12 cellular contexts compared by ENCODE assay signal in genomic region chr22:23068832-23069385, GRCh38. TPM values are rescaled to one million over a fixed set of nuclear protein-coding genes. Genes with fewer than 3 reads are reported as not detected.
DNase-seq lines count a peak whose midpoint lies in the region; ATAC-seq and TF ChIP-seq lines count a peak whose summit lies in the region.
"Had no signal": no experiment of that assay in that cellular context is flagged by ENCODE, and none has a peak within 500 bp of the region (broad histone marks: within the 10 kb centered on the region; RNA-seq: fewer than 3 reads in every experiment).

No MANE protein-coding gene starts in this region.

- no peak overlapping the region for H3K4ac ChIP-seq in neuronal stem cell (ENCODE audit: low read length)

- H2BK15ac ChIP-seq in neuronal stem cell (ENCODE audit: low read length): no peak overlapping the region

- POLR2A ChIA-PET in CD8-positive, alpha-beta T cell (lab: Charles Lee): no interaction called here

- no peak overlapping the region for H2BK5ac ChIP-seq in neuronal stem cell (ENCODE audit: low read length)

- intact Hi-C loops in CD8-positive, alpha-beta T cell (cut with DNase I, micrococcal nuclease): no loop called here

- H3K4me2 ChIP-seq in neuronal stem cell (ENCODE audit: insufficient read depth, low read length, poor library complexity, severe bottlenecking): no peak overlapping the region

- H3K23ac ChIP-seq in neuronal stem cell (ENCODE audit: low read depth, low read length, poor library complexity): no peak overlapping the region

- H2AK5ac ChIP-seq in neuronal stem cell (ENCODE audit: low read depth, low read length): no peak overlapping the region

- no peak overlapping the region for H3K18ac ChIP-seq in neuronal stem cell (ENCODE audit: low read length)

- peak overlapping the region; percentile 98 for H2AFZ ChIP-seq in neuronal stem cell (ENCODE audit: low read length)

- WGBS in HUES64: 79% methylated on average over 8 of the region's 8 CpGs
- WGBS in neuronal stem cell (ENCODE audit: extremely low coverage in 2 of 2, insufficient read length in 2 of 2, insufficient replicate concordance in 1 of 2), 2 donors: no CpG with 5 or more reads among the region's 8 CpGs

- CTCF ChIA-PET in CD8-positive, alpha-beta T cell (lab: Charles Lee): no interaction called here

- no peak for TF ChIP-seq CTCF in CD8-positive, alpha-beta T cell (IDR thresholded peaks at IDR 0.05)

- no peak overlapping the region for H3K27ac Mint-ChIP-seq in CD8-positive, alpha-beta T cell
- peak overlapping the region in 1 of 2 donors; percentile 77 for H3K27ac Mint-ChIP-seq in effector memory CD8-positive, alpha-beta T cell

- H2BK120ac ChIP-seq in neuronal stem cell (ENCODE audit: low read depth, low read length): no peak overlapping the region

- H3K9ac ChIP-seq in HUES64 (ENCODE audit: low read depth, low read length) (no peak overlapping the region), neuronal stem cell (ENCODE audit: low read depth, low read length, poor library complexity) (no peak overlapping the region)

- DNase-seq in CD8-positive, alpha-beta T cell: no peak
- DNase-seq in effector memory CD8-positive, alpha-beta T cell: no peak
- DNase-seq in neuronal stem cell (ENCODE audit: low spot score): no peak
- no peak for DNase-seq in NCI-H748 treated with DMSO at 0.1 percent for 48 hours (lab: John Stamatoyannopoulos, UW)
- DNase-seq in NCI-H510A treated with DMSO at 0.1 percent for 48 hours (lab: John Stamatoyannopoulos, UW): no peak
- DNase-seq: colonic mucosa; kidney glomerular epithelial cell; occipital lobe; stimulated activated CD4-positive, alpha-beta T cell treated with anti-CD3 and anti-CD28 coated beads, Interleukin-1b, Interleukin-23, amount 100 ng/mL, for 48 hours had no signal

- H3K27ac ChIP-seq in CD8-positive, alpha-beta T cell (ENCODE audit: low read depth, low read length): no peak overlapping the region
- H3K27ac ChIP-seq in HUES64 (ENCODE audit: low read depth, low read length): no peak overlapping the region
- H3K27ac ChIP-seq in neuronal stem cell (replicated peaks; ENCODE audit: low read length): no peak overlapping the region
- H3K27ac ChIP-seq: colonic mucosa had no signal

- no peaks in the 10 kb centered on the region for H3K9me3 Mint-ChIP-seq in CD8-positive, alpha-beta T cell
- H3K9me3 Mint-ChIP-seq in effector memory CD8-positive, alpha-beta T cell: no peaks in the 10 kb centered on the region

- H3K27me3 Mint-ChIP-seq in CD8-positive, alpha-beta T cell (ENCODE audit: low read depth): peaks cover 7% of the 10 kb centered on the region
- H3K27me3 Mint-ChIP-seq in effector memory CD8-positive, alpha-beta T cell: peaks cover 0 to 22% of the 10 kb centered on the region in 2 donors

- no peaks in the 10 kb centered on the region for H3K36me3 Mint-ChIP-seq in CD8-positive, alpha-beta T cell
- peaks cover 11% of the 10 kb centered on the region for H3K36me3 Mint-ChIP-seq in effector memory CD8-positive, alpha-beta T cell (ENCODE audit: insufficient read depth)

- H3K4me1 Mint-ChIP-seq in CD8-positive, alpha-beta T cell (ENCODE audit: low read depth): peaks cover 16% of the 10 kb centered on the region
- peaks cover 17 to 19% of the 10 kb centered on the region in 2 donors for H3K4me1 Mint-ChIP-seq in effector memory CD8-positive, alpha-beta T cell (ENCODE audit: low read depth in 2 of 2)

- H3K9me3 ChIP-seq in CD8-positive, alpha-beta T cell (ENCODE audit: low read length): no peaks in the 10 kb centered on the region
- no peaks in the 10 kb centered on the region for H3K9me3 ChIP-seq in HUES64 (ENCODE audit: insufficient read depth, low read depth, low read length)
- no peaks in the 10 kb centered on the region for H3K9me3 ChIP-seq in neuronal stem cell (replicated peaks in 1 of 2; ENCODE audit: control insufficient read depth in 2 of 2, insufficient read depth in 1 of 2, low read depth in 1 of 2, low read length in 2 of 2)
- H3K9me3 ChIP-seq: colonic mucosa, stomach had no signal

- no peak overlapping the region for H3K14ac ChIP-seq in neuronal stem cell (ENCODE audit: low read length)

- ATAC-seq in CD8-positive, alpha-beta T cell: no peak
- no peak for ATAC-seq in effector memory CD8-positive, alpha-beta T cell (replicated peaks)
- no peak for ATAC-seq in GM18873 (IDR thresholded peaks at IDR 0.05; ENCODE audit: low FRiP score, unreplicated experiment)

- peaks cover 9% of the 10 kb centered on the region for H3K79me1 ChIP-seq in neuronal stem cell (ENCODE audit: low read depth, low read length)

- peak overlapping the region; percentile 54 for H3K4me3 Mint-ChIP-seq in CD8-positive, alpha-beta T cell
- peak overlapping the region; percentile 79 to 82 for H3K4me3 Mint-ChIP-seq in effector memory CD8-positive, alpha-beta T cell

- H3K4me1 ChIP-seq in CD8-positive, alpha-beta T cell (ENCODE audit: insufficient read depth, low read length): peaks cover 11% of the 10 kb centered on the region
- H3K4me1 ChIP-seq in HUES64 (ENCODE audit: insufficient read depth, low read length) (0 out of 2 replicates have a peak, but pooled peaks cover 6% of the 10 kb centered on the region), neuronal stem cell (ENCODE audit: control insufficient read depth in 2 of 2, insufficient read depth in 1 of 2, low read depth in 1 of 2, low read length in 2 of 2) (peaks cover 5 to 10% of the 10 kb centered on the region in 2 donors)
- H3K4me1 ChIP-seq: colonic mucosa had no signal

- no peaks in the 10 kb centered on the region for H3K27me3 ChIP-seq in CD8-positive, alpha-beta T cell (ENCODE audit: insufficient read depth, low read length)
- H3K27me3 ChIP-seq in HUES64 (ENCODE audit: insufficient read depth, low read length) (peaks cover 43% of the 10 kb centered on the region), neuronal stem cell (ENCODE audit: control insufficient read depth in 3 of 3, insufficient read depth in 3 of 3, low read depth in 1 of 3, low read length in 3 of 3) (peaks cover 0 to 33% (median 7%) of the 10 kb centered on the region in 3 experiments)

- no peak overlapping the region for H4K8ac ChIP-seq in neuronal stem cell (ENCODE audit: low read depth, low read length)

- no peaks in the 10 kb centered on the region for H3K36me3 ChIP-seq in CD8-positive, alpha-beta T cell (ENCODE audit: insufficient read depth, low read length)
- no peaks in the 10 kb centered on the region for H3K36me3 ChIP-seq in HUES64 (ENCODE audit: insufficient read depth, low read length)
- peaks cover 0 to 5% of the 10 kb centered on the region in 2 donors for H3K36me3 ChIP-seq in neuronal stem cell (replicated peaks in 1 of 2; ENCODE audit: control insufficient read depth in 2 of 2, insufficient read depth in 2 of 2, low read length in 2 of 2)
- H3K36me3 ChIP-seq: colonic mucosa, stomach had no signal

- no peak overlapping the region for H3K4me3 ChIP-seq in CD8-positive, alpha-beta T cell (ENCODE audit: low read depth, low read length)
- H3K4me3 ChIP-seq in HUES64 (ENCODE audit: low read length) (peak overlapping the region; percentile 68; the same call in 1 of the 2 replicates), neuronal stem cell (ENCODE audit: low read length in 2 of 2) (peak overlapping the region in 1 of 2 donors; percentile 40)

- H4K91ac ChIP-seq in neuronal stem cell (ENCODE audit: low read depth, low read length, poor library complexity): no peak overlapping the region

- H2BK12ac ChIP-seq in neuronal stem cell (ENCODE audit: low read length): no peak overlapping the region

RNA-seq across cellular contexts. Expression of gene GNAZ, which starts 1.4 kb away (rescaled TPM):
- total RNA-seq in CD8-positive, alpha-beta T cell: not detected
- polyA plus RNA-seq in HUES64 (2013, experiment 1 of 2): 6.3 TPM
- 9.8 TPM for polyA plus RNA-seq in HUES64 (2013, experiment 2 of 2)
- 36.9 TPM for polyA plus RNA-seq in neuronal stem cell (2013, experiment 1 of 2)
- 37.0 TPM for polyA plus RNA-seq in neuronal stem cell (2013, experiment 2 of 2)
